17 cellular contexts compared by ENCODE assay signal in the genomic region with DNA sequence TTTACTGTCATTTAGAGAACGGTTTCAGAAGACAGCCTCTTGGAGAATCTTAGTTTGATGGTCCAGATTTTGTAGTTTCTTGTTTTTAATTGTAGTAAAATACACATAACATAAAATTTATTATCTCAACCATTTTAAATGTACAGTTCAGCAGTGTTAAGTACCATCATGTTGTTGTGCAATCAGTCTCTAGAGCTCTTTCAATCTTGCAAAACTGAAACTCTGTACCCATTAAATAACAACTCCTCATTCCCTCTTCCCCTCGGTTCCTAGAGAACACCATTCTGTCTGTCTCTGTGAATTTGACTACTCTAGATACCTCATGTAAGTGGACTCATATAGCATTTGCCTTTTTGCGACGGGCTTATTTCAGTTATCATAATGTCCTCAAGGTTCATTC.
"Had no signal": no experiment of that assay in that cellular context is flagged by ENCODE, and none has a peak within 500 bp of the region (broad histone marks: within the 10 kb centered on the region; RNA-seq: fewer than 3 reads in every experiment).

No MANE protein-coding gene starts in this region.

- H3K27ac ChIP-seq: brain microvascular endothelial cell, colonic mucosa, left ventricle myocardium inferior, thyroid gland had no signal

- DNase-seq: activated B cell treated with CpG ODN at 0.5 μM for 24 hours; activated CD4-positive, alpha-beta T cell treated with anti-CD3 and anti-CD28 coated beads for 4 hours; activated CD8-positive, alpha-beta T cell treated with anti-CD3 and anti-CD28 coated beads for 36 hours; activated naive CD4-positive, alpha-beta T cell treated with anti-CD3 and anti-CD28 coated beads for 36 hours; activated T-cell treated with anti-CD3 and anti-CD28 coated beads, Interleukin-2, amount 50 U/mL, for 1 hour; brain microvascular endothelial cell; colonic mucosa; endodermal cell; erythroblast; head of caudate nucleus; left ventricle myocardium inferior; mammary epithelial cell; retina; stimulated activated CD8-positive, alpha-beta memory T cell treated with anti-CD3 and anti-CD28 coated beads, Interleukin-4, amount 100 ng/mL, for 48 hours; stimulated activated naive CD4-positive, alpha-beta T cell treated with Interleukin-2 at 50 U/mL for 16 hours; thyroid gland had no signal

- H3K9me3 ChIP-seq: colonic mucosa, thyroid gland had no signal

- H3K4me3 ChIP-seq: colonic mucosa, left ventricle myocardium inferior, thyroid gland had no signal

- H3K27me3 ChIP-seq: brain microvascular endothelial cell, colonic mucosa, thyroid gland had no signal

- H3K4me1 ChIP-seq: colonic mucosa, left ventricle myocardium inferior, thyroid gland had no signal

- ATAC-seq: activated CD8-positive, alpha-beta T cell treated with anti-CD3 and anti-CD28 coated beads for 36 hours; activated T-helper 17 cell treated with anti-CD3 and anti-CD28 coated beads, Interleukin-2, amount 50 U/mL, for 72 hours had no signal

- H3K36me3 ChIP-seq: brain microvascular endothelial cell, colonic mucosa, left ventricle myocardium inferior, thyroid gland had no signal
